ENCODE assay signal across 16 cellular contexts in the genomic region with DNA sequence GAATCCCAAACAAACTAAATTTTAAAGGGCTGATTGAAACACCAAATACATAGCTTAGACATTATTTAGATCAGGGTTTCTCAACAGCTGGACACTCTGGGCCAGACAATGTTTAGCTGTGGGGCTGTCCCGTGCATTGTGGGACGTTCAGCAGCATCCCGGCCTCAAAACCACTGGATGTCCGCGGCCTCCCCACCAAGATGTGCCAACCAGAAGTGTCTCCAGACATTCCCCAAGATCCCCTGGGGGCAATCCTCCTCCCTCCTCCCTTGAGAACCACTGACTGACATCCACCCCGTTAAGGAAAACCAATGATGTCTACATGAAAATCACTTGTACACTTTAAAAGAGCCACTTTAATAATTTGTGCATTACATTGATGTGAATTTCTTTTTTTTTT. TPM values are rescaled to one million over a fixed set of nuclear protein-coding genes. Genes with fewer than 3 reads are reported as not detected.
DNase-seq lines count a peak whose midpoint lies in the region; ATAC-seq, FAIRE-seq and TF ChIP-seq lines count a peak whose summit lies in the region.
"Had no signal": no experiment of that assay in that cellular context is flagged by ENCODE, and none has a peak within 500 bp of the region (broad histone marks: within the 10 kb centered on the region; RNA-seq: fewer than 3 reads in every experiment).

No MANE protein-coding gene starts in this region.

- no peak overlapping the region for H2BK120ac ChIP-seq in H1 (replicated peaks; ENCODE audit: low read depth, low read length)

- H3K4me3 ChIP-seq in DND-41 (ENCODE audit: low read depth in 1 of 2, low read length in 2 of 2) (no peak overlapping the region), OCI-LY1 (ENCODE audit: low read depth, low read length, poor library complexity, severe bottlenecking) (no peak overlapping the region), H1 (ENCODE audit: extremely low read depth in 1 of 4, insufficient read depth in 2 of 4, low read depth in 3 of 4, low read length in 4 of 4) (no peak overlapping the region)
- H3K4me3 ChIP-seq: Peyer's patch had no signal

- no peak overlapping the region for H2BK5ac ChIP-seq in H1 (ENCODE audit: low read depth, low read length)

- no peak overlapping the region for H3K56ac ChIP-seq in H1 (replicated peaks; ENCODE audit: insufficient read length, low read depth, low read length)

- no peak overlapping the region for H3K9ac ChIP-seq in DND-41 (ENCODE audit: low read depth, low read length)
- peak overlapping the region; percentile 67; the same call in 1 of the 2 replicates for H3K9ac ChIP-seq in OCI-LY1 (ENCODE audit: low read length)
- no peak overlapping the region for H3K9ac ChIP-seq in H1 (replicated peaks in 1 of 4; ENCODE audit: extremely low read depth in 1 of 4, low read depth in 3 of 4, low read length in 3 of 4)

- H3K4me1 ChIP-seq in DND-41 (ENCODE audit: insufficient read depth, low read length) (peaks cover 28% of the 10 kb centered on the region), OCI-LY1 (ENCODE audit: insufficient read depth, low read length, severe bottlenecking) (peaks cover 93% of the 10 kb centered on the region), H1 (replicated peaks in 1 of 4; ENCODE audit: control insufficient read depth in 3 of 4, insufficient read depth in 4 of 4, low read length in 3 of 4) (peaks cover 0 to 5% (median 1%) of the 10 kb centered on the region in 4 experiments; a peak in 3 of 7 replicates)

- H3K4me1 Mint-ChIP-seq in nephron progenitor cell: peaks cover 35% of the 10 kb centered on the region
- H3K4me1 Mint-ChIP-seq in activated T-cell treated with anti-CD3 and anti-CD28 coated beads, Interleukin-2, amount 50 U/mL, for 72 hours (ENCODE audit: low read depth): peaks cover 31% of the 10 kb centered on the region

- no peak overlapping the region; the same call in 1 of the 2 replicates for H4K8ac ChIP-seq in H1 (ENCODE audit: extremely low read depth, insufficient read depth, low read length)

- no peaks in the 10 kb centered on the region for H3K27me3 Mint-ChIP-seq in nephron progenitor cell (ENCODE audit: low read depth, poor library complexity)
- H3K27me3 Mint-ChIP-seq in activated T-cell treated with anti-CD3 and anti-CD28 coated beads, Interleukin-2, amount 50 U/mL, for 72 hours (ENCODE audit: low read depth): no peaks in the 10 kb centered on the region
- H3K27me3 Mint-ChIP-seq: CD4-positive, alpha-beta T cell had no signal

- peaks cover 4% of the 10 kb centered on the region for H3K9me3 Mint-ChIP-seq in nephron progenitor cell
- no peaks in the 10 kb centered on the region for H3K9me3 Mint-ChIP-seq in activated T-cell treated with anti-CD3 and anti-CD28 coated beads, Interleukin-2, amount 50 U/mL, for 72 hours
- H3K9me3 Mint-ChIP-seq: CD4-positive, alpha-beta T cell had no signal

- no peak overlapping the region for H4K91ac ChIP-seq in H1 (replicated peaks; ENCODE audit: insufficient read length, low read length)

- no peak overlapping the region for H2AFZ ChIP-seq in DND-41 (ENCODE audit: low read depth, low read length)
- no peak overlapping the region for H2AFZ ChIP-seq in OCI-LY1 (ENCODE audit: low read length)
- H2AFZ ChIP-seq in H1 (ENCODE audit: low read length): no peak overlapping the region

- no peak overlapping the region for H2BK12ac ChIP-seq in H1 (ENCODE audit: low read depth, low read length)

- no peak overlapping the region for H3K4me2 ChIP-seq in DND-41 (ENCODE audit: insufficient read depth, low read length)
- peak overlapping the region; percentile 60 for H3K4me2 ChIP-seq in OCI-LY1 (ENCODE audit: low read length)
- no peak overlapping the region for H3K4me2 ChIP-seq in H1 (ENCODE audit: insufficient read depth in 1 of 2, low read depth in 2 of 2, low read length in 2 of 2)

- 0 out of 2 replicates have a peak, but pooled peaks cover 13% of the 10 kb centered on the region for H3F3A ChIP-seq in OCI-LY1 (ENCODE audit: insufficient read depth, low read length)

- H3K23ac ChIP-seq in H1 (ENCODE audit: insufficient read length): no peak overlapping the region

- H3K9me3 ChIP-seq in DND-41 (ENCODE audit: insufficient read depth, low read length, severe bottlenecking) (no peaks in the 10 kb centered on the region), OCI-LY1 (ENCODE audit: low read length) (no peaks in the 10 kb centered on the region), H1 (ENCODE audit: insufficient read depth in 2 of 2, low read depth in 1 of 2, low read length in 1 of 2) (no peaks in the 10 kb centered on the region)
- H3K9me3 ChIP-seq: Peyer's patch had no signal

- ATAC-seq in DND-41 (ENCODE audit: insufficient read depth, low read depth): no peak
- no peak for ATAC-seq in left colon
- no peak for ATAC-seq in HG03571 (IDR thresholded peaks at IDR 0.05; ENCODE audit: unreplicated experiment)
- ATAC-seq in activated T-cell treated with anti-CD3 and anti-CD28 coated beads, Interleukin-2, amount 50 U/mL, for 72 hours (replicated peaks in 1 of 2): no peak

- H2BK15ac ChIP-seq in H1 (ENCODE audit: low read length): no peak overlapping the region

- peaks cover 97% of the 10 kb centered on the region for H3K79me2 ChIP-seq in DND-41 (ENCODE audit: insufficient read depth, low read length)
- H3K79me2 ChIP-seq in OCI-LY1 (ENCODE audit: insufficient read depth, low read length): peaks cover 79% of the 10 kb centered on the region
- H3K79me2 ChIP-seq in H1 (ENCODE audit: control insufficient read depth in 1 of 2, insufficient read depth in 2 of 2, low read length in 2 of 2): peaks cover 0 to 67% of the 10 kb centered on the region in 2 experiments; a peak in 3 of 4 replicates

- POLR2A ChIA-PET in H1 (lab: Charles Lee; ENCODE audit: partially characterized antibody): no interaction called here

- no peak overlapping the region for H3K4ac ChIP-seq in H1 (replicated peaks; ENCODE audit: insufficient read length, low read depth, low read length)

- H3K4me3 Mint-ChIP-seq in nephron progenitor cell: no peak overlapping the region
- no peak overlapping the region for H3K4me3 Mint-ChIP-seq in activated T-cell treated with anti-CD3 and anti-CD28 coated beads, Interleukin-2, amount 50 U/mL, for 72 hours

- H3K18ac ChIP-seq in H1 (ENCODE audit: extremely low read depth, low read length): no peak overlapping the region

- H3K23me2 ChIP-seq in H1 (ENCODE audit: low read depth, low read length): no peaks in the 10 kb centered on the region

- WGBS in H1 (ENCODE audit: extremely low coverage in 1 of 2, insufficient coverage in 1 of 2, insufficient read length in 1 of 2, insufficient replicate concordance in 2 of 2, low coverage in 1 of 2, low lambda C conversion rate in 2 of 2, missing lambda C conversion rate in 1 of 2), 2 experiments: 91% methylated on average over 6 of the region's 6 CpGs; no CpG with 5 or more reads in 1 of the 2 experiments

- H3K79me1 ChIP-seq in H1 (ENCODE audit: low read depth, low read length): peaks cover 6% of the 10 kb centered on the region; the same call in 1 of the 2 replicates

- H3K36me3 ChIP-seq in DND-41 (ENCODE audit: insufficient read depth, low read length): peaks cover 8% of the 10 kb centered on the region
- peaks cover 11% of the 10 kb centered on the region for H3K36me3 ChIP-seq in OCI-LY1 (ENCODE audit: insufficient read depth, low read length)
- H3K36me3 ChIP-seq in H1 (ENCODE audit: control insufficient read depth in 2 of 4, insufficient read depth in 4 of 4, low read length in 3 of 4): no peaks in the 10 kb centered on the region; a peak in 1 of 8 replicates
- H3K36me3 ChIP-seq: Peyer's patch had no signal

- H3K27ac ChIP-seq in DND-41 (ENCODE audit: low read length): peak overlapping the region; percentile 1; the same call in 1 of the 2 replicates
- peak overlapping the region; percentile 99 for H3K27ac ChIP-seq in OCI-LY1 (ENCODE audit: low read depth, low read length, poor library complexity, severe bottlenecking)
- H3K27ac ChIP-seq in H1 (ENCODE audit: low read depth, low read length): no peak overlapping the region
- H3K27ac ChIP-seq: Peyer's patch had no signal

- no peak overlapping the region for H3K14ac ChIP-seq in H1 (ENCODE audit: insufficient read length)

- H4K5ac ChIP-seq in H1 (ENCODE audit: insufficient read length, low read depth, low read length): no peak overlapping the region

- H3K36me3 Mint-ChIP-seq in nephron progenitor cell (ENCODE audit: low read depth): peaks cover 15% of the 10 kb centered on the region
- H3K36me3 Mint-ChIP-seq in activated T-cell treated with anti-CD3 and anti-CD28 coated beads, Interleukin-2, amount 50 U/mL, for 72 hours (ENCODE audit: insufficient read depth in 2 of 2): peaks cover 0 to 3% of the 10 kb centered on the region in 2 donors

- H2BK20ac ChIP-seq in H1 (ENCODE audit: low read length): no peak overlapping the region

- TF ChIP-seq RAD21 in H1 (IDR thresholded peaks at IDR 0.05 in 1 of 2, conservative IDR thresholded peaks at IDR 0.05 in 1 of 2; ENCODE audit: low read depth in 2 of 2, low read length in 2 of 2): no peak

- no peak for DNase-seq in DND-41
- DNase-seq in H1 (ENCODE audit: low read depth in 1 of 2, low spot score in 2 of 2): no peak
- DNase-seq in nephron progenitor cell: no peak
- no peak for DNase-seq in left colon
- DNase-seq in mucosa of gallbladder (ENCODE audit: low spot score): no peak
- DNase-seq in activated T-cell treated with anti-CD3 and anti-CD28 coated beads, Interleukin-2, amount 50 U/mL, for 72 hours: no peak
- DNase-seq: Calu3; CD4-positive, alpha-beta T cell; GF-D8; NCI-H1048; NCI-H1694; NCI-H69; Peyer's patch; SIG-M5 had no signal

- H3K27me3 ChIP-seq in DND-41 (ENCODE audit: insufficient read depth, low read length, poor library complexity) (no peaks in the 10 kb centered on the region), OCI-LY1 (ENCODE audit: insufficient read depth, low read length) (no peaks in the 10 kb centered on the region), H1 (replicated peaks in 1 of 4; ENCODE audit: control insufficient read depth in 3 of 4, extremely low read depth in 1 of 4, insufficient read depth in 3 of 4, low read length in 3 of 4) (no peaks in the 10 kb centered on the region)
- H3K27me3 ChIP-seq: Peyer's patch had no signal

- H3K27ac Mint-ChIP-seq in nephron progenitor cell: peak overlapping the region; percentile 72
- H3K27ac Mint-ChIP-seq in activated T-cell treated with anti-CD3 and anti-CD28 coated beads, Interleukin-2, amount 50 U/mL, for 72 hours: no peak overlapping the region

- intact Hi-C loops in left colon (cut with DNase I, micrococcal nuclease): loop anchor here in 1 of 2 donors (10.0 kb wide), 1 partner anchor 79 kb away; no protein-coding TSS in a partner anchor

- TF ChIP-seq CTCF in DND-41 (IDR thresholded peaks at IDR 0.05; ENCODE audit: borderline replicate concordance, extremely low read depth, low read length, poor library complexity, severe bottlenecking) (no peak), OCI-LY1 (IDR thresholded peaks at IDR 0.05; ENCODE audit: low read length) (no peak), H1 (IDR thresholded peaks at IDR 0.05; ENCODE audit: control extremely low read depth in 1 of 3, insufficient read depth in 1 of 3, low read depth in 1 of 3, low read length in 3 of 3) (no peak), nephron progenitor cell (IDR thresholded peaks at IDR 0.05) (no peak)

- FAIRE-seq in H1 (lab: Jason Lieb, UNC): no peak

- CTCF ChIA-PET in H1 (lab: Charles Lee; ENCODE audit: partially characterized antibody): interaction anchor here (0.6 to 11.2 kb wide), 25 partner anchors 11 to 366 kb away, joined by 3 to 312 read pairs (median 7); a partner anchor contains a TSS

- 0 out of 2 replicates have a peak overlapping the region, but pooled peaks have one; percentile 53 for H2AK5ac ChIP-seq in H1 (ENCODE audit: low read depth, low read length)

- no peak for TF ChIP-seq EP300 in H1 (IDR thresholded peaks at IDR 0.05; ENCODE audit: borderline replicate concordance in 1 of 2, low read depth in 2 of 2, low read length in 2 of 2)

- no peak for TF ChIP-seq POLR2A in H1 (IDR thresholded peaks at IDR 0.05; ENCODE audit: control extremely low read depth in 1 of 2, low read depth in 2 of 2, low read length in 2 of 2)

- no peaks in the 10 kb centered on the region for H3K9me2 ChIP-seq in OCI-LY1 (ENCODE audit: low read depth, low read length)

- H4K20me1 ChIP-seq in DND-41 (ENCODE audit: insufficient read depth, low read length) (peaks cover 21% of the 10 kb centered on the region), OCI-LY1 (ENCODE audit: insufficient read depth, low read length) (no peaks in the 10 kb centered on the region), H1 (replicated peaks in 1 of 2; ENCODE audit: control insufficient read depth in 1 of 2, insufficient read depth in 2 of 2, low read length in 2 of 2) (peaks cover 7 to 12% of the 10 kb centered on the region in 2 experiments)

RNA-seq across cellular contexts. Expression of a gene that starts 38.4 kb away (rescaled TPM):
- 97.4 and 99.0 TPM in 2 replicates for total RNA-seq in H1 (2021; fragmentation: NEBNext Ultra II Directional; extraction: Animal tissue kit (Norgen Biotek cat#: 25700))
- 34.2 and 55.4 TPM in 2 replicates for polyA plus RNA-seq in H1 (2011; rRNA removed)
- polyA plus RNA-seq in H1 (2011; cell fraction: cytosol; rRNA removed): 38.7 TPM
- 87.5 TPM for polyA plus RNA-seq in H1 (2011; cell fraction: nucleus; rRNA removed)
- 78.7 to 109 TPM (median 97.3 TPM) in 4 replicates for polyA plus RNA-seq in H1 (2012, experiment 1 of 2)
- 84.4 TPM for polyA plus RNA-seq in H1 (2012, experiment 2 of 2)
- 126 TPM for polyA plus RNA-seq in H1 (2013, experiment 1 of 2)
- polyA plus RNA-seq in H1 (2013, experiment 2 of 2): 110 TPM
- polyA minus RNA-seq in H1 (2011; rRNA and poly(A)+ RNA removed): 42.8 and 45.5 TPM in 2 replicates
- 54.3 TPM for polyA minus RNA-seq in H1 (2011; cell fraction: cytosol; rRNA and poly(A)+ RNA removed)
- polyA minus RNA-seq in H1 (2011; cell fraction: nucleus; rRNA and poly(A)+ RNA removed): 31.1 TPM
- total RNA-seq in left colon: 100 to 1,000 TPM; 235 to 251 TPM
- total RNA-seq in mucosa of gallbladder: 287 TPM
- total RNA-seq in activated T-cell treated with anti-CD3 and anti-CD28 coated beads, Interleukin-2, amount 50 U/mL, for 72 hours: 10 to 100 TPM; 31.7 to 34.1 TPM
